10 cellular contexts compared by ENCODE assay signal in genomic region chr3:11452988-11453847, GRCh38.
DNase-seq lines count a peak whose midpoint lies in the region; ATAC-seq lines count a peak whose summit lies in the region.
"Had no signal": no experiment of that assay in that cellular context is flagged by ENCODE, and none has a peak within 500 bp of the region (broad histone marks: within the 10 kb centered on the region; RNA-seq: fewer than 3 reads in every experiment).

No MANE protein-coding gene starts in this region.

- H3K4me3 ChIP-seq in SJCRH30, result no peak overlapping the region

- H3K27me3 ChIP-seq in SJCRH30, result no peaks in the 10 kb centered on the region

- H3K27ac ChIP-seq in SJCRH30, result peak overlapping the region; percentile 90

- no peaks in the 10 kb centered on the region for H3K36me3 ChIP-seq in SJCRH30

- H3K4me1 ChIP-seq in SJCRH30, result peaks cover 28% of the 10 kb centered on the region

- no peaks in the 10 kb centered on the region for H3K9me3 ChIP-seq in SJCRH30 (replicated peaks)

- no peak for ATAC-seq in GM18519 (IDR thresholded peaks at IDR 0.05; ENCODE audit: low FRiP score, unreplicated experiment)
- ATAC-seq in GM21367 (IDR thresholded peaks at IDR 0.05; ENCODE audit: unreplicated experiment), result no peak

- peak; percentile 21 for DNase-seq in H4 (ENCODE audit: low spot score)
- peak; percentile 88 to 95 for DNase-seq in SJCRH30
- peak; percentile 78 for DNase-seq in foreskin melanocyte
- DNase-seq in renal cortical epithelial cell (ENCODE audit: low read depth), result peak; percentile 65
- DNase-seq in GM19240 (ENCODE audit: insufficient read length, low spot score), result no peak
- no peak for DNase-seq in activated gamma-delta T cell (lab: John Stamatoyannopoulos, UW)
- DNase-seq: activated CD4-positive, alpha-beta T cell treated with anti-CD3 and anti-CD28 coated beads, Interleukin-2, amount 50 U/mL, for 1 hour; KG1 had no signal

Comparison
In these comparisons a context has a peak if more than half of its experiments do, and no peak if none do; other contexts are left out.
1. DNase-seq: peak in H4 (single experiment), SJCRH30 (2 of 2), foreskin melanocyte (single experiment) and renal cortical epithelial cell (single experiment); none in GM19240 (single experiment) and activated gamma-delta T cell (single experiment).